ENCODE assay signal across 27 cellular contexts in the genomic region with DNA sequence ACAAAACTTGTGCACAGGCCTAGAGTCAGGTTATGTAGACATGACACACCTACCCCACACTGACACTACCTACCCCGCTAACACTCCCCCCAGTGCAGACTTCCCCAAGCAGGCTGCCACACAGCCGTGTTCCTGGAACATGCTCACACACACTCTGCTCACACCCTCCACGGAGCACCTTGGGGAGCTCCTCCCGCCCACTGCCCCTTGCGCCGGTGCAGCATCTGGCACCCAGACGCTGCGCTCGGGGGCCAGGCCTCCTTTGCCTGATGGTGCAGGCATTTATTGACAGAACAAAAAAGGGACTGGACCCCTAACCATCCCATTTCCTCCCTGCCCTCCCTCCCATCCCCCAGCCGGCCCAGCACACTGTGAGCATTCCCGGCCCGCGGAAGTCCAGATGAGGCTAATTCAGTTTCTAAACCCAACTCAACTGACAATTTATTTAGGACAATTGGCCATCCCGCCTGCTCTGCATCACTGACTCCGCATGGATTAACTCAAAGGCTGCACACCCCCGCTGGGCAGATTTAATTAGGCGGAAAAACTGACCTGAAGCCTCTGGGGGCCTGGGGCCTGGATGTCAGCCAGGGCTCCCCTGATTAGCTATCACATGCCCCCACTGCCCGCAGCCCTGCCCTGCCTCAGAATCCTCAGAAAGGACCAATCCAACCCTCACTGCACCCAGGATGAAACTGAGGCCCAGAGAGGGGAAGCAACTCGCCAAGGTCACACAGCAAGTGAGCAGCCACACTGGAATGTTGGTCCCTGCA. TPM values are rescaled to one million over a fixed set of nuclear protein-coding genes. Genes with fewer than 3 reads are reported as not detected.
DNase-seq lines count a peak whose midpoint lies in the region; ATAC-seq and TF ChIP-seq lines count a peak whose summit lies in the region.
"Had no signal": no experiment of that assay in that cellular context is flagged by ENCODE, and none has a peak within 500 bp of the region (broad histone marks: within the 10 kb centered on the region; RNA-seq: fewer than 3 reads in every experiment).

No MANE protein-coding gene starts in this region.

- H3K9ac ChIP-seq in endodermal cell (ENCODE audit: extremely low read depth, low read length, poor library complexity, severe bottlenecking), result no peak overlapping the region

- no peaks in the 10 kb centered on the region for H3K27me3 ChIP-seq in endodermal cell (ENCODE audit: control insufficient read depth, insufficient read depth, low read length, poor library complexity, severe bottlenecking)
- H3K27me3 ChIP-seq: brain microvascular endothelial cell, colonic mucosa, gastroesophageal sphincter, neutrophil had no signal

- no peaks in the 10 kb centered on the region for H3K9me3 ChIP-seq in endodermal cell (ENCODE audit: control insufficient read depth, low read length)
- H3K9me3 ChIP-seq: colonic mucosa, gastroesophageal sphincter, neutrophil, psoas muscle, tibial nerve had no signal

- H3K36me3 ChIP-seq in endodermal cell (ENCODE audit: control insufficient read depth, insufficient read depth, low read length), result no peaks in the 10 kb centered on the region
- H3K36me3 ChIP-seq: brain microvascular endothelial cell, colonic mucosa, gastroesophageal sphincter, neutrophil, tibial nerve had no signal

- no peaks in the 10 kb centered on the region for H3K36me3 Mint-ChIP-seq in endodermal cell (ENCODE audit: low read depth)
- no peaks in the 10 kb centered on the region for H3K36me3 Mint-ChIP-seq in type B pancreatic cell
- H3K36me3 Mint-ChIP-seq: CD8-positive, alpha-beta memory T cell had no signal

- H3K27ac Mint-ChIP-seq in endodermal cell (no peak overlapping the region), type B pancreatic cell (no peak overlapping the region)
- H3K27ac Mint-ChIP-seq: activated CD4-positive, alpha-beta T cell treated with anti-CD3 and anti-CD28 coated beads for 36 hours; activated T-cell treated with anti-CD3 and anti-CD28 coated beads, Interleukin-2, amount 50 U/mL, for 24 hours; CD8-positive, alpha-beta memory T cell; T-helper 1 cell treated with Interleukin-12 subunit alpha and Interleukin-12 subunit beta and Interleukin-4 antibody, amounts not matched to agents 30 μg/mL and 1 μg/mL, for 36 hours had no signal

- 63 to 84% methylated on average over 6 to 19 of the region's 19 CpGs for WGBS in endodermal cell (ENCODE audit: insufficient coverage in 1 of 2, insufficient read length in 1 of 2), 2 experiments

- peak; percentile 42 for DNase-seq in NCI-H748 (lab: John Stamatoyannopoulos, UW; ENCODE audit: unreplicated experiment)
- DNase-seq in NCI-H748 treated with DMSO at 0.1 percent for 48 hours (lab: John Stamatoyannopoulos, UW), result no peak
- DNase-seq in endodermal cell, result no peak
- peak; percentile 80 for DNase-seq in retina
- DNase-seq in NOMO-1 (lab: John Stamatoyannopoulos, UW; ENCODE audit: unreplicated experiment in 2 of 2), result no peak
- DNase-seq in type B pancreatic cell (ENCODE audit: extremely low spot score, unreplicated experiment), result no peak
- DNase-seq: activated CD4-positive, alpha-beta T cell treated with anti-CD3 and anti-CD28 coated beads for 36 hours; activated CD8-positive, alpha-beta memory T cell treated with anti-CD3 and anti-CD28 coated beads for 24 hours; activated T-cell treated with anti-CD3 and anti-CD28 coated beads, Interleukin-2, amount 50 U/mL, for 24 hours; AML-193; brain microvascular endothelial cell; CD8-positive, alpha-beta memory T cell; colonic mucosa; GDM1; KBM-7; NCI-H1436 treated with DMSO at 0.1 percent for 48 hours; PC-9; SIG-M5 had no signal

- no peaks in the 10 kb centered on the region for H3K4me1 Mint-ChIP-seq in endodermal cell
- peaks cover 23% of the 10 kb centered on the region for H3K4me1 Mint-ChIP-seq in type B pancreatic cell (ENCODE audit: unreplicated experiment)
- H3K4me1 Mint-ChIP-seq: CD8-positive, alpha-beta memory T cell had no signal

- TF ChIP-seq CTCF in endodermal cell (conservative IDR thresholded peaks at IDR 0.05) (no peak), type B pancreatic cell (conservative IDR thresholded peaks at IDR 0.05) (no peak)

- H3K4me1 ChIP-seq in endodermal cell (ENCODE audit: control insufficient read depth, insufficient read depth, low read length), result no peaks in the 10 kb centered on the region
- H3K4me1 ChIP-seq: colonic mucosa, gastroesophageal sphincter, psoas muscle, tibial nerve had no signal

- H3K27ac ChIP-seq in endodermal cell (ENCODE audit: low read depth, low read length), result peak overlapping the region; percentile 15
- H3K27ac ChIP-seq: brain microvascular endothelial cell, colonic mucosa, gastroesophageal sphincter, neutrophil, PC-9, psoas muscle, tibial nerve had no signal

- ATAC-seq in SK-N-SH treated with all-trans-retinoic acid at 6 μM for 48 hours (no peak), GM19324 (IDR thresholded peaks at IDR 0.05; ENCODE audit: low FRiP score, unreplicated experiment) (no peak)
- ATAC-seq: activated CD4-positive, alpha-beta T cell treated with anti-CD3 and anti-CD28 coated beads for 36 hours; gastroesophageal sphincter; psoas muscle had no signal

- H3K4me3 Mint-ChIP-seq in endodermal cell, result no peak overlapping the region
- no peak overlapping the region for H3K4me3 Mint-ChIP-seq in type B pancreatic cell
- H3K4me3 Mint-ChIP-seq: activated CD4-positive, alpha-beta T cell treated with anti-CD3 and anti-CD28 coated beads for 36 hours; activated T-cell treated with anti-CD3 and anti-CD28 coated beads, Interleukin-2, amount 50 U/mL, for 24 hours; CD8-positive, alpha-beta memory T cell; T-helper 1 cell treated with Interleukin-12 subunit alpha and Interleukin-12 subunit beta and Interleukin-4 antibody, amounts not matched to agents 30 μg/mL and 1 μg/mL, for 36 hours had no signal

- H3K4me3 ChIP-seq in endodermal cell (ENCODE audit: low read length), result no peak overlapping the region
- H3K4me3 ChIP-seq: colonic mucosa, gastroesophageal sphincter, lung, PC-9, psoas muscle, tibial nerve had no signal

- H3K27me3 Mint-ChIP-seq in endodermal cell (ENCODE audit: insufficient read depth) (no peaks in the 10 kb centered on the region), type B pancreatic cell (peaks cover 14% of the 10 kb centered on the region)
- H3K27me3 Mint-ChIP-seq: activated T-cell treated with anti-CD3 and anti-CD28 coated beads, Interleukin-2, amount 50 U/mL, for 24 hours had no signal

- H3K9me3 Mint-ChIP-seq in endodermal cell (no peaks in the 10 kb centered on the region), type B pancreatic cell (no peaks in the 10 kb centered on the region)
- H3K9me3 Mint-ChIP-seq: activated T-cell treated with anti-CD3 and anti-CD28 coated beads, Interleukin-2, amount 50 U/mL, for 24 hours; CD8-positive, alpha-beta memory T cell; T-helper 1 cell treated with Interleukin-12 subunit alpha and Interleukin-12 subunit beta and Interleukin-4 antibody, amounts not matched to agents 30 μg/mL and 1 μg/mL, for 36 hours had no signal

TF ChIP-seq in SK-N-SH treated with all-trans-retinoic acid at 6 μM for 48 hours, 23 proteins besides CTCF, POLR2A, EP300 and RAD21:
- no peak for TF ChIP-seq GLIS3 (CRISPR knock-in tag; IDR thresholded peaks at IDR 0.05)
- TF ChIP-seq, protein P1, sequence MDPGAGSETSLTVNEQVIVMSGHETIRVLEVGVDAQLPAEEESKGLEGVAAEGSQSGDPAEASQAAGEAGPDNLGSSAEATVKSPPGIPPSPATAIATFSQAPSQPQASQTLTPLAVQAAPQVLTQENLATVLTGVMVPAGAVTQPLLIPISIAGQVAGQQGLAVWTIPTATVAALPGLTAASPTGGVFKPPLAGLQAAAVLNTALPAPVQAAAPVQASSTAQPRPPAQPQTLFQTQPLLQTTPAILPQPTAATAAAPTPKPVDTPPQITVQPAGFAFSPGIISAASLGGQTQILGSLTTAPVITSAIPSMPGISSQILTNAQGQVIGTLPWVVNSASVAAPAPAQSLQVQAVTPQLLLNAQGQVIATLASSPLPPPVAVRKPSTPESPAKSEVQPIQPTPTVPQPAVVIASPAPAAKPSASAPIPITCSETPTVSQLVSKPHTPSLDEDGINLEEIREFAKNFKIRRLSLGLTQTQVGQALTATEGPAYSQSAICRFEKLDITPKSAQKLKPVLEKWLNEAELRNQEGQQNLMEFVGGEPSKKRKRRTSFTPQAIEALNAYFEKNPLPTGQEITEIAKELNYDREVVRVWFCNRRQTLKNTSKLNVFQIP (CRISPR knock-in tag; IDR thresholded peaks at IDR 0.05; ENCODE audit: borderline replicate concordance, low read depth), result no peak
- 0 out of 2 replicates have a peak, but pooled peaks have one; percentile 37 for TF ChIP-seq TCF4 (CRISPR knock-in tag; IDR thresholded peaks at IDR 0.05; ENCODE audit: borderline replicate concordance)
- no peak for TF ChIP-seq ZNF8 (CRISPR knock-in tag; IDR thresholded peaks at IDR 0.05)
- TF ChIP-seq, protein P2, sequence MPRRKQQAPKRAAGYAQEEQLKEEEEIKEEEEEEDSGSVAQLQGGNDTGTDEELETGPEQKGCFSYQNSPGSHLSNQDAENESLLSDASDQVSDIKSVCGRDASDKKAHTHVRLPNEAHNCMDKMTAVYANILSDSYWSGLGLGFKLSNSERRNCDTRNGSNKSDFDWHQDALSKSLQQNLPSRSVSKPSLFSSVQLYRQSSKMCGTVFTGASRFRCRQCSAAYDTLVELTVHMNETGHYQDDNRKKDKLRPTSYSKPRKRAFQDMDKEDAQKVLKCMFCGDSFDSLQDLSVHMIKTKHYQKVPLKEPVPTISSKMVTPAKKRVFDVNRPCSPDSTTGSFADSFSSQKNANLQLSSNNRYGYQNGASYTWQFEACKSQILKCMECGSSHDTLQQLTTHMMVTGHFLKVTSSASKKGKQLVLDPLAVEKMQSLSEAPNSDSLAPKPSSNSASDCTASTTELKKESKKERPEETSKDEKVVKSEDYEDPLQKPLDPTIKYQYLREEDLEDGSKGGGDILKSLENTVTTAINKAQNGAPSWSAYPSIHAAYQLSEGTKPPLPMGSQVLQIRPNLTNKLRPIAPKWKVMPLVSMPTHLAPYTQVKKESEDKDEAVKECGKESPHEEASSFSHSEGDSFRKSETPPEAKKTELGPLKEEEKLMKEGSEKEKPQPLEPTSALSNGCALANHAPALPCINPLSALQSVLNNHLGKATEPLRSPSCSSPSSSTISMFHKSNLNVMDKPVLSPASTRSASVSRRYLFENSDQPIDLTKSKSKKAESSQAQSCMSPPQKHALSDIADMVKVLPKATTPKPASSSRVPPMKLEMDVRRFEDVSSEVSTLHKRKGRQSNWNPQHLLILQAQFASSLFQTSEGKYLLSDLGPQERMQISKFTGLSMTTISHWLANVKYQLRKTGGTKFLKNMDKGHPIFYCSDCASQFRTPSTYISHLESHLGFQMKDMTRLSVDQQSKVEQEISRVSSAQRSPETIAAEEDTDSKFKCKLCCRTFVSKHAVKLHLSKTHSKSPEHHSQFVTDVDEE (CRISPR knock-in tag; IDR thresholded peaks at IDR 0.05), result 0 out of 2 replicates have a peak, but pooled peaks have one; percentile 35

RNA-seq across cellular contexts. Expression of a gene that starts 30.1 kb away (rescaled TPM):
- not detected for total RNA-seq in endodermal cell
- polyA plus RNA-seq in endodermal cell (2013, experiment 1 of 2), result 1.3 TPM
- polyA plus RNA-seq in endodermal cell (2013, experiment 2 of 2), result 1.3 TPM
- 1.8 and 2.8 TPM in 2 replicates for total RNA-seq in type B pancreatic cell (ENCODE audit: low replicate concordance)
- total RNA-seq: activated CD4-positive, alpha-beta T cell treated with anti-CD3 and anti-CD28 coated beads for 36 hours; CD8-positive, alpha-beta memory T cell; lung; PC-9; tibial nerve had no signal
- polyA plus RNA-seq: CD8-positive, alpha-beta memory T cell; keratinocyte had no signal

RNA-seq across cellular contexts. Expression of a gene that starts 45.3 kb away (rescaled TPM):
- total RNA-seq in endodermal cell (not detected), type B pancreatic cell (ENCODE audit: low replicate concordance) (3.6 TPM in 1 of 2 replicates, not detected in the other)
- polyA plus RNA-seq in endodermal cell (2013, experiment 1 of 2), result not detected
- polyA plus RNA-seq in endodermal cell (2013, experiment 2 of 2), result not detected
- total RNA-seq: activated CD4-positive, alpha-beta T cell treated with anti-CD3 and anti-CD28 coated beads for 36 hours; CD8-positive, alpha-beta memory T cell; colonic mucosa; gastroesophageal sphincter; lung; PC-9; tibial nerve had no signal
- polyA plus RNA-seq: CD8-positive, alpha-beta memory T cell; keratinocyte; lung had no signal

Comparison
In these comparisons a context has a peak if more than half of its experiments do, and no peak if none do; other contexts are left out.
1. DNase-seq: peak in NCI-H748 (single experiment) and retina (single experiment); none in NCI-H748 treated with DMSO at 0.1 percent for 48 hours (single experiment), endodermal cell (single experiment), NOMO-1 (0 of 2) and type B pancreatic cell (single experiment).